ENCODE assay signal across 9 cellular contexts in the genomic region with DNA sequence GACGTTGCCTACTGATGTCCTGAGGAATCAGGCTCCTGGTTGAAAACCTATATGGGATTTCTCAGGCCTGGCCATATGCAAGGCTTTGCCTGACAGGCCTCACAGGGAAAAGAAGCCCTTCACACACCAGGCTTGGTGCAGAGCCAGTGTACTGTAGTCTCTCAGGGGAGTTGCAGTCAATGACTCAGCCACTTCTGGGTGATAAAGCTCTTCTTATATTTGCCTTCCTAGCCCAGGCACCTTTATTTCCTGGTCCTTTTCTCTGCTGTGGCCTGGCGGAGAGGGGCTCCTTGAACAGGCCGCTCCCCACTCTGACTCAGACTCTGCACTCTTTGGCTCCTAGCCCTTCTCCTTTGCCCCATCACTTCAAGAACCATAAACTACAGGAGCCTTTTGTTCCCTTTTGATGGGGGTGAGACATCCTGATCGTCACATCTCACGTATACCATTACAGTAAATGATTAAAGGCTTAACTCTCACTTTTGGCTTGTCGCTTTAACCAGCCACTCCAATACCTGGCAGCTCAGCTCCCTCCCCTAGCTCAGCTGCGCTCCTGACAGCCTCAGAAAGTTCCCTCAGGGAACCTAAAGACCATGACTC. TPM values are rescaled to one million over a fixed set of nuclear protein-coding genes. Genes with fewer than 3 reads are reported as not detected.
DNase-seq lines count a peak whose midpoint lies in the region; ATAC-seq, FAIRE-seq and TF ChIP-seq lines count a peak whose summit lies in the region.
"Had no signal": no experiment of that assay in that cellular context is flagged by ENCODE, and none has a peak within 500 bp of the region (broad histone marks: within the 10 kb centered on the region; RNA-seq: fewer than 3 reads in every experiment).

No MANE protein-coding gene starts in this region.

- H4K5ac ChIP-seq in IMR-90 (ENCODE audit: low read depth, low read length): no peak overlapping the region

- no peaks in the 10 kb centered on the region; the same call in 1 of the 2 replicates for H3K9me1 ChIP-seq in IMR-90 (ENCODE audit: insufficient read depth, low read length)

- peaks cover 4% of the 10 kb centered on the region; the same call in 1 of the 2 replicates for H3K36me3 Mint-ChIP-seq in WTC11
- H3K36me3 Mint-ChIP-seq: natural killer cell treated with Interleukin-12 subunit alpha and Interleukin-12 subunit beta and Interleukin-15 and Interleukin-18, amount 100 ng/mL, for 72 hours had no signal

- H3K4ac ChIP-seq in IMR-90 (ENCODE audit: low read depth, low read length): peak overlapping the region; percentile 67

- H2BK120ac ChIP-seq in IMR-90 (ENCODE audit: low read depth, low read length): peak overlapping the region; percentile 48

- FAIRE-seq in GM18507 (lab: Jason Lieb, UNC): peak; percentile 29

- H3K27ac Mint-ChIP-seq in WTC11: no peak overlapping the region; the same call in 1 of the 2 replicates
- H3K27ac Mint-ChIP-seq: natural killer cell treated with Interleukin-12 subunit alpha and Interleukin-12 subunit beta and Interleukin-15 and Interleukin-18, amount 100 ng/mL, for 72 hours had no signal

- peak overlapping the region; percentile 55 for H2BK20ac ChIP-seq in IMR-90 (ENCODE audit: low read depth, low read length)

- peak overlapping the region; percentile 10 for H3K18ac ChIP-seq in IMR-90 (ENCODE audit: low read depth, low read length)

- intact Hi-C loops in IMR-90 (cut with micrococcal nuclease): loop anchor here (10.0 kb wide), 1 partner anchor 59 kb away; no protein-coding TSS in a partner anchor
- intact Hi-C loops in aorta (cut with DNase I): loop anchor here in 1 of 2 donors (5.0 kb wide), 1 partner anchor 34 kb away; the partner anchor contains the start of gene DPY19L1
- intact Hi-C loops in lower leg skin (cut with DNase I; ENCODE audit: low total_unique reads): no loop called here

- H4K20me1 ChIP-seq in IMR-90 (ENCODE audit: insufficient read depth, low read length): peaks cover 9% of the 10 kb centered on the region; the same call in 1 of the 2 replicates

- H4K8ac ChIP-seq in IMR-90 (ENCODE audit: low read depth in 2 of 2, low read length in 2 of 2): peak overlapping the region in 1 of 2 experiments; percentile 42; a peak in 2 of 4 replicates

- H3K4me3 Mint-ChIP-seq in WTC11: no peak overlapping the region
- H3K4me3 Mint-ChIP-seq: natural killer cell treated with Interleukin-12 subunit alpha and Interleukin-12 subunit beta and Interleukin-15 and Interleukin-18, amount 100 ng/mL, for 72 hours had no signal

- H2AK9ac ChIP-seq in IMR-90 (replicated peaks; ENCODE audit: low read depth, low read length, poor library complexity): peak overlapping the region; percentile 28

- H3K23ac ChIP-seq in IMR-90 (ENCODE audit: low read depth, low read length): 0 out of 2 replicates have a peak overlapping the region, but pooled peaks have one; percentile 7

- no peak for TF ChIP-seq POLR2A in IMR-90 (IDR thresholded peaks at IDR 0.05; ENCODE audit: low read depth, low read length)
- no peak for TF ChIP-seq POLR2A in lower leg skin (IDR thresholded peaks at IDR 0.05)

- peak overlapping the region; percentile 63 for H2BK5ac ChIP-seq in IMR-90 (ENCODE audit: low read depth, low read length, poor library complexity, severe bottlenecking)

- no peak overlapping the region for H3K9ac ChIP-seq in IMR-90 (ENCODE audit: low read depth, low read length)

- peaks cover 22% of the 10 kb centered on the region for H3K4me1 Mint-ChIP-seq in WTC11

- H3K14ac ChIP-seq in IMR-90 (replicated peaks; ENCODE audit: low read depth, low read length): peak overlapping the region; percentile 2; the same call in 1 of the 2 replicates

- dilution Hi-C loops in IMR-90 (cut with HindIII; ENCODE audit: low sequenced_read_pairs, unreplicated experiment): no loop called here

- ATAC-seq in IMR-90 (ENCODE audit: low read depth) (peak; percentile 78), WTC11 (peak; percentile 41; the same call in 1 of the 2 replicates), aorta (ENCODE audit: low FRiP score) (peak; percentile 56), HG02623 (IDR thresholded peaks at IDR 0.05; ENCODE audit: unreplicated experiment) (no peak), GM18858 (IDR thresholded peaks at IDR 0.05; ENCODE audit: unreplicated experiment) (no peak)

- DNase-seq in GM18507 (ENCODE audit: extremely low spot score, insufficient read length, low read depth) (no peak), IMR-90 (peak; percentile 90), WTC11 (ENCODE audit: low spot score) (no peak), iPS-NIHi7 (ENCODE audit: extremely low spot score) (peak; percentile 21), aorta (no peak), lower leg skin (ENCODE audit: low spot score in 2 of 2) (no peak)

- in situ Hi-C loops in IMR-90 (cut with MboI; ENCODE audit: low sequenced_read_pairs): no loop called here

- peaks cover 10% of the 10 kb centered on the region for H3K4me1 ChIP-seq in IMR-90 (ENCODE audit: control insufficient read depth, insufficient read depth, low read length)
- peaks cover 0 to 2% of the 10 kb centered on the region in 2 donors for H3K4me1 ChIP-seq in aorta (ENCODE audit: control insufficient read depth in 1 of 2, insufficient read depth in 2 of 2, low read length in 2 of 2)

- WGBS in IMR-90 (ENCODE audit: extremely low coverage in 2 of 2, insufficient read length in 1 of 2), 2 experiments: no CpG with 5 or more reads among the region's 7 CpGs
- WGBS in aorta, 2 donors: 57 to 61% methylated on average over 7 of the region's 7 CpGs
- 67 to 68% methylated on average over 7 of the region's 7 CpGs for WGBS in lower leg skin, 2 donors

- H3K9me3 ChIP-seq in IMR-90 (ENCODE audit: control insufficient read depth, insufficient read depth, low read length) (no peaks in the 10 kb centered on the region), aorta (ENCODE audit: control insufficient read depth, low read length) (no peaks in the 10 kb centered on the region)

- H3K27ac ChIP-seq in IMR-90 (ENCODE audit: insufficient read depth, low read length): peak overlapping the region; percentile 67
- no peak overlapping the region for H3K27ac ChIP-seq in aorta (ENCODE audit: low read depth in 1 of 2, low read length in 2 of 2)

- H2AK5ac ChIP-seq in IMR-90 (ENCODE audit: low read depth, low read length): peak overlapping the region; percentile 46; the same call in 1 of the 2 replicates

- peak overlapping the region; percentile 42; the same call in 1 of the 2 replicates for H3K56ac ChIP-seq in IMR-90 (ENCODE audit: extremely low read depth, insufficient read depth, low read length)

- peak overlapping the region; percentile 13 for H4K91ac ChIP-seq in IMR-90 (ENCODE audit: insufficient read depth, low read depth, low read length)

- H3K27me3 ChIP-seq in IMR-90 (ENCODE audit: control insufficient read depth, insufficient read depth, low read length) (no peaks in the 10 kb centered on the region), aorta (ENCODE audit: control insufficient read depth in 1 of 2, insufficient read depth in 2 of 2, low read length in 1 of 2) (no peaks in the 10 kb centered on the region)

- POLR2A ChIA-PET in IMR-90 (lab: Charles Lee; ENCODE audit: unreplicated experiment) (no interaction called here), WTC11 (lab: Charles Lee) (no interaction called here)

- CTCF ChIA-PET in IMR-90 (lab: Yijun Ruan, JAX) (no interaction called here), WTC11 (lab: Charles Lee) (no interaction called here)

- H3K9me3 Mint-ChIP-seq in WTC11: peaks cover 5% of the 10 kb centered on the region; the same call in 1 of the 2 replicates
- H3K9me3 Mint-ChIP-seq: natural killer cell treated with Interleukin-12 subunit alpha and Interleukin-12 subunit beta and Interleukin-15 and Interleukin-18, amount 100 ng/mL, for 72 hours had no signal

- no peaks in the 10 kb centered on the region for H3K27me3 Mint-ChIP-seq in WTC11 (ENCODE audit: low read depth)
- H3K27me3 Mint-ChIP-seq: natural killer cell treated with Interleukin-12 subunit alpha and Interleukin-12 subunit beta and Interleukin-15 and Interleukin-18, amount 100 ng/mL, for 72 hours had no signal

- H3K4me3 ChIP-seq in IMR-90 (ENCODE audit: insufficient read depth, low read depth, low read length) (no peak overlapping the region), aorta (ENCODE audit: low read length in 2 of 2) (no peak overlapping the region), lower leg skin (ENCODE audit: low read depth, poor library complexity, severe bottlenecking) (no peak overlapping the region)

- H3K79me1 ChIP-seq in IMR-90 (ENCODE audit: low read depth in 1 of 2, low read length in 2 of 2): peaks cover 0 to 3% of the 10 kb centered on the region in 2 experiments; a peak in 1 of 4 replicates

- TF ChIP-seq RAD21 in IMR-90 (IDR thresholded peaks at IDR 0.05; ENCODE audit: low read length): no peak

- BruUV-seq in IMR-90 (replicated peaks; lab: Mats Ljungman, UMichigan): no TSS peak

- TF ChIP-seq CTCF in IMR-90 (conservative IDR thresholded peaks at IDR 0.05; ENCODE audit: low read depth, low read length) (no peak), WTC11 (IDR thresholded peaks at IDR 0.05) (no peak), lower leg skin (IDR thresholded peaks at IDR 0.05) (no peak)

- H2BK15ac ChIP-seq in IMR-90 (ENCODE audit: low read depth, low read length): peak overlapping the region; percentile 71; the same call in 1 of the 3 replicates

- H3K4me2 ChIP-seq in IMR-90 (ENCODE audit: low read depth, low read length): peak overlapping the region; percentile 35; the same call in 1 of the 2 replicates

- no peaks in the 10 kb centered on the region for H3K36me3 ChIP-seq in IMR-90 (ENCODE audit: control insufficient read depth, insufficient read depth, low read length)
- H3K36me3 ChIP-seq in aorta (ENCODE audit: control insufficient read depth in 1 of 2, insufficient read depth in 2 of 2, low read length in 1 of 2): no peaks in the 10 kb centered on the region

- peak overlapping the region; percentile 51 for H2AFZ ChIP-seq in IMR-90 (replicated peaks; ENCODE audit: low read length, poor library complexity)

TF ChIP-seq in IMR-90, 13 proteins besides CTCF, POLR2A, EP300 and RAD21 (continues in another document):
- TF ChIP-seq MXI1 (IDR thresholded peaks at IDR 0.05; ENCODE audit: borderline replicate concordance, low read depth, low read length) (no peak), FOS (IDR thresholded peaks at IDR 0.05; ENCODE audit: low read depth, low read length) (peak; percentile 58), RCOR1 (IDR thresholded peaks at IDR 0.05; ENCODE audit: insufficient replicate concordance, low read length) (no peak)

TF ChIP-seq in WTC11, 78 proteins besides CTCF, POLR2A, EP300 and RAD21 (continues in another document):
- TF ChIP-seq NR2C2 (CRISPR knock-in tag; IDR thresholded peaks at IDR 0.05) (no peak), CREB1 (CRISPR knock-in tag; IDR thresholded peaks at IDR 0.05) (no peak), NR1H2 (CRISPR knock-in tag; IDR thresholded peaks at IDR 0.05) (no peak), EMX1 (CRISPR knock-in tag; IDR thresholded peaks at IDR 0.05) (no peak)

RNA-seq across cellular contexts. Expression of gene DPY19L1, which starts 33.5 kb away (rescaled TPM):
- total RNA-seq in IMR-90 (2012; rRNA removed) (12.2 and 24.7 TPM in 2 replicates), WTC11 (2021) (14.9 to 17.7 TPM (median 15.5 TPM) in 3 replicates), aorta (10 to 100 TPM; 28.8 to 30.8 TPM), lower leg skin (1 to 10 TPM; 3.8 to 7.3 (median 5.0) TPM)
- polyA plus RNA-seq in IMR-90 (2012; rRNA removed) (8.8 and 12.1 TPM in 2 replicates), aorta (10 to 100 TPM in 1 of 2 donors, 1 to 10 TPM in 1; 4.3 to 10.3 TPM)
- polyA plus RNA-seq in IMR-90 (2012; cell fraction: cytosol; rRNA removed): 3.3 and 3.9 TPM in 2 replicates
- 2.3 and 13.9 TPM in 2 replicates for polyA plus RNA-seq in IMR-90 (2012; cell fraction: nucleus; rRNA removed; ENCODE audit: low replicate concordance)

Comparison
In these comparisons a context has a peak if more than half of its experiments do, and no peak if none do; other contexts are left out.
1. DNase-seq: peak in IMR-90 (single experiment) and iPS-NIHi7 (single experiment); none in GM18507 (single experiment), WTC11 (single experiment), aorta (0 of 2) and lower leg skin (0 of 2).
2. ATAC-seq: peak in IMR-90 (single experiment), WTC11 (single experiment) and aorta (single experiment); none in HG02623 (single experiment) and GM18858 (single experiment).